ENCODE assay signal across 1 cellular context in the genomic region with DNA sequence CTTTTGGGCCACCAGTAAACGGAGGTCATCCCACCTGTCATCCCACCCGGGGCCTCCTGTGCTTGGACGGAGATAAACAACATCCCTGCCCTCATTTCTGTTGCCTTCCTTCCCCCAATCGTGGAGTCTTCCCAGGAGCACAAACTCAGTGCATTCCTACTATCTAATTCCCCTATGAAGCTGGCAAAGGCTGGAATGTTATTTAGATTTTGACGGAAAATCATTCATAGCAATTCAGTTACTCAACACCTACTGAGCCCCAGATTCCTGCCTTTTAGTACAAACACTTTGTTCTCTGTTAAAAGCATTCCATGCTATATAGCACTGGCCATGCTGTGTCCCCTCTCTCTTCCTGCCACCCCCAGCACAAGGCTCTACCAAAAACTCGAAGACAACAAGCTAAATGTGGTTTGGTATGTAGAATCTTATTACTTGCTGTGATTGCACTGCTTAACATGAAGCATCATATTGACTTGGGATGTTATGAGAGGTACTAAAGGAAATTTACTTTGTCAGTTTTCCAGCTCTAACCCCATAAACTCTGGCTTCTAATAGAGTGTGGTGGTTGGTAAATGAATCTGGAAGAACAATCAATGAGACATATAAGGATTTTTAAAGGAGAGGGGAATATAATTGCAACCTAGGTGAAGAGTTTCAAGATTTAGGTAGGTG.
TF ChIP-seq lines count a peak whose summit lies in the region.

No MANE protein-coding gene starts in this region.

TF ChIP-seq in K562, 482 proteins besides CTCF, POLR2A, EP300 and RAD21:
- TF ChIP-seq, protein P1, sequence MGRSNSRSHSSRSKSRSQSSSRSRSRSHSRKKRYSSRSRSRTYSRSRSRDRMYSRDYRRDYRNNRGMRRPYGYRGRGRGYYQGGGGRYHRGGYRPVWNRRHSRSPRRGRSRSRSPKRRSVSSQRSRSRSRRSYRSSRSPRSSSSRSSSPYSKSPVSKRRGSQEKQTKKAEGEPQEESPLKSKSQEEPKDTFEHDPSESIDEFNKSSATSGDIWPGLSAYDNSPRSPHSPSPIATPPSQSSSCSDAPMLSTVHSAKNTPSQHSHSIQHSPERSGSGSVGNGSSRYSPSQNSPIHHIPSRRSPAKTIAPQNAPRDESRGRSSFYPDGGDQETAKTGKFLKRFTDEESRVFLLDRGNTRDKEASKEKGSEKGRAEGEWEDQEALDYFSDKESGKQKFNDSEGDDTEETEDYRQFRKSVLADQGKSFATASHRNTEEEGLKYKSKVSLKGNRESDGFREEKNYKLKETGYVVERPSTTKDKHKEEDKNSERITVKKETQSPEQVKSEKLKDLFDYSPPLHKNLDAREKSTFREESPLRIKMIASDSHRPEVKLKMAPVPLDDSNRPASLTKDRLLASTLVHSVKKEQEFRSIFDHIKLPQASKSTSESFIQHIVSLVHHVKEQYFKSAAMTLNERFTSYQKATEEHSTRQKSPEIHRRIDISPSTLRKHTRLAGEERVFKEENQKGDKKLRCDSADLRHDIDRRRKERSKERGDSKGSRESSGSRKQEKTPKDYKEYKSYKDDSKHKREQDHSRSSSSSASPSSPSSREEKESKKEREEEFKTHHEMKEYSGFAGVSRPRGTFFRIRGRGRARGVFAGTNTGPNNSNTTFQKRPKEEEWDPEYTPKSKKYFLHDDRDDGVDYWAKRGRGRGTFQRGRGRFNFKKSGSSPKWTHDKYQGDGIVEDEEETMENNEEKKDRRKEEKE (IDR thresholded peaks at IDR 0.05; ENCODE audit: borderline replicate concordance in 1 of 2, control insufficient read depth in 1 of 2, low read depth in 2 of 2, low read length in 1 of 2), result no peak
- TF ChIP-seq KDM1A (IDR thresholded peaks at IDR 0.05), result no peak
